8 cellular contexts compared by ENCODE assay signal in the genomic region with DNA sequence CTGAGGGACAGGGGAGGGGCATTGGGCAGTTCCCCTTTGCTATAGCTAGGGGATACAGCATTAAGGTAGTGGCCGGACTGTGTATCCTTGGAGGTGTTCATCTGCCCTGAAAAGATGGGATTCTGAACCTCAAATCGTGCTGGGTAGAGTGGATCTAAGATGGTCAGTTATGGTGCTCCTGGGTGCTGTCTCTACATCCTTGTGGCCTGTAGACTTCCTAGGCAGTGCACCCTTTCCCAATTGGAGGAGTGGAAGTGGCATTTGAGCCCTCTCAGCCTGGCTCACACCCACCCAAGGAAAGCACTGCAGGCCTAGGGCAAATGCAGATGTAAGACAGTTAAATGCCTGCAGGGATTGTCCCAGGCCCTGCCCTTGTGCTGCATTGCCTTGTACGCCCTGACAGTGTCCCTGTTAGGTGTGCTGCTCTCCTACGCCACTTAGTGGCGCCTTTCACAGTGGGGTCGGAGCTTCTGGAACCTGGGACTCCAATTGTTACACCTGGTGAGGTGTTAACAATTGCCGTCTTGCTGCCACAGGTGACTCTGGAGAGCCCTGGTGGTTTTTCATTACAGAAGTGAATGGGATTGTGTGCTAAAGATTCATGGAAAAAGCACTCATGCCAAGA. TPM values are rescaled to one million over a fixed set of nuclear protein-coding genes. Genes with fewer than 3 reads are reported as not detected.
DNase-seq lines count a peak whose midpoint lies in the region; ATAC-seq and TF ChIP-seq lines count a peak whose summit lies in the region.

No MANE protein-coding gene starts in this region.

- H3K4me3 Mint-ChIP-seq in natural killer cell = no peak overlapping the region

- H3K9me3 ChIP-seq in left ventricle myocardium inferior (replicated peaks) = no peaks in the 10 kb centered on the region

- H3K36me3 Mint-ChIP-seq in natural killer cell = no peaks in the 10 kb centered on the region

- H3K27ac Mint-ChIP-seq in natural killer cell = no peak overlapping the region

- peaks cover 4% of the 10 kb centered on the region for H3K36me3 ChIP-seq in left ventricle myocardium inferior

- H3K27me3 Mint-ChIP-seq in natural killer cell (ENCODE audit: low read depth in 2 of 2) = no peaks in the 10 kb centered on the region

- H3K4me1 Mint-ChIP-seq in natural killer cell = no peaks in the 10 kb centered on the region

- ATAC-seq in Right ventricle myocardium inferior (no peak), HG02610 (IDR thresholded peaks at IDR 0.05; ENCODE audit: unreplicated experiment) (peak; percentile 72), natural killer cell (no peak)

- no peak for DNase-seq in left ventricle myocardium inferior
- DNase-seq in Right ventricle myocardium inferior (ENCODE audit: missing footprints) = no peak
- DNase-seq in NCI-H82 (lab: John Stamatoyannopoulos, UW) = peak; percentile 60
- peak; percentile 44 for DNase-seq in iPS DF 4.7 (ENCODE audit: extremely low read depth, low spot score)
- no peak for DNase-seq in LoVo (ENCODE audit: low spot score)
- DNase-seq in midbrain (lab: John Stamatoyannopoulos, UW) = no peak
- DNase-seq in natural killer cell = no peak

- H3K4me3 ChIP-seq in left ventricle myocardium inferior = no peak overlapping the region

- no peaks in the 10 kb centered on the region for H3K27me3 ChIP-seq in left ventricle myocardium inferior (ENCODE audit: low read depth)

- no peaks in the 10 kb centered on the region for H3K9me3 Mint-ChIP-seq in natural killer cell

- peak; percentile 51 for TF ChIP-seq CTCF in left ventricle myocardium inferior (IDR thresholded peaks at IDR 0.05; ENCODE audit: borderline replicate concordance)
- TF ChIP-seq CTCF in natural killer cell (IDR thresholded peaks at IDR 0.05) = no peak

- H3K27ac ChIP-seq in left ventricle myocardium inferior (replicated peaks) = no peak overlapping the region

- peaks cover 14% of the 10 kb centered on the region for H3K4me1 ChIP-seq in left ventricle myocardium inferior

- intact Hi-C loops in left ventricle myocardium inferior (cut with micrococcal nuclease) (no loop called here), Right ventricle myocardium inferior (cut with DNase I) (no loop called here), natural killer cell (cut with micrococcal nuclease) (no loop called here)

RNA-seq across cellular contexts. Expression of gene PPFIBP2, which starts 35.0 kb away (rescaled TPM):
- total RNA-seq in left ventricle myocardium inferior (19.2 TPM), Right ventricle myocardium inferior (21.4 TPM), natural killer cell (10 to 100 TPM; 15.1 to 23.7 (median 23.1) TPM)

Comparison
In these comparisons a context has a peak if more than half of its experiments do, and no peak if none do; other contexts are left out.
1. DNase-seq: peak in NCI-H82 (single experiment) and iPS DF 4.7 (single experiment); none in left ventricle myocardium inferior (single experiment), Right ventricle myocardium inferior (single experiment), LoVo (single experiment), midbrain (single experiment) and natural killer cell (single experiment).